Comparison of ENCODE assay signal across 8 cellular contexts in the genomic region with DNA sequence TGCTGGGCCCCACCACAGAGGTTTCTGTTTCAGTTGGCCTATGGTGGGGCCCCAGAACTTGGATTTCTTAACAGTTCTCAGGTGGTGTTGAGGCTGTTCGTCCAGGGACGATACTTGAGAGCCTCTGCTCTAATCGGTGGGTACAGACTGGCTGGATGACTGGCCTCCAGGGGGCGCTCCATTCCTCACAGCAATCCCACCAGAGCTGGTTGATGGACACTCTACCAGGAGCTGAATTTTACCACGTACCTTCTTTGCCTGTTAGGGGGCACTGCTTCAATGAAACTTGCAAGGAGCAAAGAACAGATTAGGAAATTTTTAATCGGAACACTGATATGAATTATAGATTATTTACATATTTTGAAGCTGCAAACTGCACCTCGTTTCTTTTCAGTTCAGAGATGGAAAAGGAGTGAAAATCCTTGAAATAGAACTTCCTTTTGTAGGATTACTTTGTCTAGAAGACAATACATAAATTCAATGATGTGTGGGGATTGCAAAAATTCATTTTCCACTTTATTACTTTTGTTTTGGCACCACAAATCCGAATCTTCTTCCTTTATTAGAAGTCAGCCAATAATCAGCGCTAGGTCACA. TPM values are rescaled to one million over a fixed set of nuclear protein-coding genes. Genes with fewer than 3 reads are reported as not detected.
DNase-seq lines count a peak whose midpoint lies in the region; ATAC-seq and TF ChIP-seq lines count a peak whose summit lies in the region.

No MANE protein-coding gene starts in this region.

- no peaks in the 10 kb centered on the region for H3K36me3 Mint-ChIP-seq in CD8-positive, alpha-beta memory T cell
- no peaks in the 10 kb centered on the region for H3K36me3 Mint-ChIP-seq in naive thymus-derived CD8-positive, alpha-beta T cell
- H3K36me3 Mint-ChIP-seq in stimulated activated memory B cell treated with anti-CD40 and anti-IgM and Interleukin-4, amounts not matched to agents 10 μg/mL and 1 μg/mL and 100 μg/mL, for 72 hours = no peaks in the 10 kb centered on the region

- no peaks in the 10 kb centered on the region for H3K9me3 Mint-ChIP-seq in CD8-positive, alpha-beta memory T cell
- H3K9me3 Mint-ChIP-seq in naive thymus-derived CD8-positive, alpha-beta T cell = no peaks in the 10 kb centered on the region
- H3K9me3 Mint-ChIP-seq in stimulated activated memory B cell treated with anti-CD40 and anti-IgM and Interleukin-4, amounts not matched to agents 10 μg/mL and 1 μg/mL and 100 μg/mL, for 72 hours = no peaks in the 10 kb centered on the region

- CTCF ChIA-PET in CD8-positive, alpha-beta memory T cell (lab: Charles Lee) = interaction anchor here (0.6 to 4.2 kb wide), 51 partner anchors 9 to 282 kb away, joined by 3 to 110 read pairs (median 4); partner anchors contain the start of gene KBTBD2

- POLR2A ChIA-PET in CD8-positive, alpha-beta memory T cell (lab: Charles Lee) = interaction anchor here (1.1 to 1.4 kb wide), 2 partner anchors 44 to 46 kb away, joined by 6 to 7 read pairs; no protein-coding TSS in a partner anchor
- POLR2A ChIA-PET in naive thymus-derived CD8-positive, alpha-beta T cell (lab: Charles Lee) = interaction anchor here (1.1 to 2.0 kb wide), 4 partner anchors 45 to 99 kb away, joined by 3 to 22 read pairs (median 5); partner anchors contain the start of gene KBTBD2

- intact Hi-C loops in esophagus squamous epithelium (cut with DNase I) = loop anchor here (10.0 kb wide), 1 partner anchor 98 kb away; no protein-coding TSS in a partner anchor

- no peak overlapping the region for H3K9ac ChIP-seq in OCI-LY1 (ENCODE audit: low read length)

- no peaks in the 10 kb centered on the region for H3F3A ChIP-seq in OCI-LY1 (ENCODE audit: insufficient read depth, low read length)

- TF ChIP-seq POLR2A in esophagus squamous epithelium (IDR thresholded peaks at IDR 0.05) = no peak

- H3K27me3 ChIP-seq in CD8-positive, alpha-beta memory T cell (ENCODE audit: insufficient read depth, low read length, poor library complexity, severe bottlenecking) = peaks cover 6% of the 10 kb centered on the region
- H3K27me3 ChIP-seq in OCI-LY1 (ENCODE audit: insufficient read depth, low read length) (no peaks in the 10 kb centered on the region), esophagus squamous epithelium (no peaks in the 10 kb centered on the region)

- H3K27me3 Mint-ChIP-seq in CD8-positive, alpha-beta memory T cell = peaks cover 8 to 44% of the 10 kb centered on the region in 2 donors
- peaks cover 20 to 43% (median 28%) of the 10 kb centered on the region in 5 donors for H3K27me3 Mint-ChIP-seq in naive thymus-derived CD8-positive, alpha-beta T cell
- H3K27me3 Mint-ChIP-seq in stimulated activated memory B cell treated with anti-CD40 and anti-IgM and Interleukin-4, amounts not matched to agents 10 μg/mL and 1 μg/mL and 100 μg/mL, for 72 hours = peaks cover 32% of the 10 kb centered on the region

- no peak overlapping the region for H3K4me3 ChIP-seq in CD8-positive, alpha-beta memory T cell (ENCODE audit: low read length)
- H3K4me3 ChIP-seq in OCI-LY1 (ENCODE audit: low read depth, low read length, poor library complexity, severe bottlenecking) (no peak overlapping the region), esophagus squamous epithelium (peak overlapping the region in 1 of 4 donors; percentile 14)

- H4K20me1 ChIP-seq in OCI-LY1 (ENCODE audit: insufficient read depth, low read length) = no peaks in the 10 kb centered on the region

- WGBS in esophagus squamous epithelium, 2 donors = 28 to 29% methylated on average over 6 to 7 of the region's 9 CpGs

- DNase-seq in CD8-positive, alpha-beta memory T cell = peak; percentile 83 to 92 (median 84)
- DNase-seq in activated T-cell treated with anti-CD3 and anti-CD28 coated beads for 24 hours (ENCODE audit: low read depth) = peak; percentile 82
- DNase-seq in esophagus squamous epithelium (lab: John Stamatoyannopoulos, UW) = peak; percentile 48
- DNase-seq in naive thymus-derived CD8-positive, alpha-beta T cell = peak; percentile 81 to 93 (median 90)

- TF ChIP-seq CTCF in OCI-LY1 (IDR thresholded peaks at IDR 0.05; ENCODE audit: low read length) (peak; percentile 98), esophagus squamous epithelium (IDR thresholded peaks at IDR 0.05) (peak; percentile 78 to 92 (median 82))

- H3K4me3 Mint-ChIP-seq in CD8-positive, alpha-beta memory T cell = peak overlapping the region in 3 of 7 donors; percentile 16 to 48 (median 48)
- peak overlapping the region in 6 of 10 donors; percentile 3 to 38 (median 29) for H3K4me3 Mint-ChIP-seq in naive thymus-derived CD8-positive, alpha-beta T cell
- H3K4me3 Mint-ChIP-seq in stimulated activated memory B cell treated with anti-CD40 and anti-IgM and Interleukin-4, amounts not matched to agents 10 μg/mL and 1 μg/mL and 100 μg/mL, for 72 hours = peak overlapping the region; percentile 51

- no peaks in the 10 kb centered on the region for H3K79me2 ChIP-seq in OCI-LY1 (ENCODE audit: insufficient read depth, low read length)

- no peaks in the 10 kb centered on the region for H3K36me3 ChIP-seq in CD8-positive, alpha-beta memory T cell (ENCODE audit: insufficient read depth, low read length)
- H3K36me3 ChIP-seq in OCI-LY1 (ENCODE audit: insufficient read depth, low read length) (no peaks in the 10 kb centered on the region), esophagus squamous epithelium (no peaks in the 10 kb centered on the region)

- H3K27ac Mint-ChIP-seq in CD8-positive, alpha-beta memory T cell = peak overlapping the region in 5 of 8 donors; percentile 1 to 88 (median 43)
- peak overlapping the region in 3 of 10 donors; percentile 52 to 62 (median 56) for H3K27ac Mint-ChIP-seq in naive thymus-derived CD8-positive, alpha-beta T cell
- no peak overlapping the region for H3K27ac Mint-ChIP-seq in stimulated activated memory B cell treated with anti-CD40 and anti-IgM and Interleukin-4, amounts not matched to agents 10 μg/mL and 1 μg/mL and 100 μg/mL, for 72 hours

- no peak overlapping the region for H2AFZ ChIP-seq in OCI-LY1 (ENCODE audit: low read length)

- H3K4me1 ChIP-seq in CD8-positive, alpha-beta memory T cell (ENCODE audit: insufficient read depth, low read length) = no peaks in the 10 kb centered on the region
- H3K4me1 ChIP-seq in OCI-LY1 (ENCODE audit: insufficient read depth, low read length, severe bottlenecking) (no peaks in the 10 kb centered on the region), esophagus squamous epithelium (peaks cover 0 to 11% (median 8%) of the 10 kb centered on the region in 3 donors)

- ATAC-seq in GM19452 (IDR thresholded peaks at IDR 0.05; ENCODE audit: unreplicated experiment) = peak; percentile 100
- peak; percentile 97 for ATAC-seq in HG03469 (IDR thresholded peaks at IDR 0.05; ENCODE audit: unreplicated experiment)
- ATAC-seq in naive thymus-derived CD8-positive, alpha-beta T cell = peak; percentile 100
- ATAC-seq in stimulated activated memory B cell treated with anti-CD40 and anti-IgM and Interleukin-4, amounts not matched to agents 10 μg/mL and 1 μg/mL and 100 μg/mL, for 72 hours = peak; percentile 100

- no peaks in the 10 kb centered on the region for H3K9me3 ChIP-seq in CD8-positive, alpha-beta memory T cell (ENCODE audit: low read length)
- no peaks in the 10 kb centered on the region; the same call in 1 of the 2 replicates for H3K9me3 ChIP-seq in OCI-LY1 (ENCODE audit: low read length)
- H3K9me3 ChIP-seq in esophagus squamous epithelium = no peaks in the 10 kb centered on the region

- peaks cover 4 to 10% (median 7%) of the 10 kb centered on the region in 3 donors for H3K4me1 Mint-ChIP-seq in CD8-positive, alpha-beta memory T cell
- H3K4me1 Mint-ChIP-seq in naive thymus-derived CD8-positive, alpha-beta T cell = peaks cover 4 to 9% (median 7%) of the 10 kb centered on the region in 4 donors
- H3K4me1 Mint-ChIP-seq in stimulated activated memory B cell treated with anti-CD40 and anti-IgM and Interleukin-4, amounts not matched to agents 10 μg/mL and 1 μg/mL and 100 μg/mL, for 72 hours = peaks cover 9% of the 10 kb centered on the region

- H3K9me2 ChIP-seq in OCI-LY1 (ENCODE audit: low read depth, low read length) = no peaks in the 10 kb centered on the region

- no peak overlapping the region for H3K27ac ChIP-seq in CD8-positive, alpha-beta memory T cell (ENCODE audit: low read depth, low read length)
- no peak overlapping the region for H3K27ac ChIP-seq in OCI-LY1 (ENCODE audit: low read depth, low read length, poor library complexity, severe bottlenecking)
- H3K27ac ChIP-seq in esophagus squamous epithelium = no peak overlapping the region

- no peak overlapping the region for H3K4me2 ChIP-seq in OCI-LY1 (ENCODE audit: low read length)

RNA-seq across cellular contexts. Expression of gene KBTBD2, which starts 44.8 kb away (rescaled TPM):
- total RNA-seq in CD8-positive, alpha-beta memory T cell = 10 to 100 TPM; 21.8 to 24.2 TPM
- polyA plus RNA-seq in CD8-positive, alpha-beta memory T cell = 21.9 TPM
- total RNA-seq in esophagus squamous epithelium = 10 to 100 TPM; 13.3 to 36.4 (median 23.8) TPM
- 10 to 100 TPM; 58.5 to 64.6 TPM for total RNA-seq in naive thymus-derived CD8-positive, alpha-beta T cell
- 10 to 100 TPM; 15.7 to 24.7 (median 16.2) TPM for polyA plus RNA-seq in naive thymus-derived CD8-positive, alpha-beta T cell
